ENCODE assay signal across 23 cellular contexts in the genomic region with DNA sequence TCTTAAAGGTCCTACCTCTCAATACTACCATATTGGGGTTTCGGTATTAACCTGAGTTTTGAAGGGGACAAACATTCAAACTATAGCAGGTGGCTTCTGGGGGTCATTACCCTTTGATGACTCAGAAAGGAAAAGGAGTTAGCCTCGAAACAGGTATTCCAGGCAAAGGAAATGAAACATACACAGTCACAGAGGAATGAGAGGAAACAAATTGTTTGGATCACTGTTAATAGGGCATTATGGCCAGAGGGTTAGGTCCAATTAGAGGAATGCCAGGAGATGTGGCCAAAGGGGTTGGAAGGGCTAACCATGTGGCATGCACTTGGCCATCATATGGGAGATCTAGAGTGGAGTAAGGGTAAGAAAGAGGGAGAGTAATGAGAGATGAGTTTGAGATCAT. TPM values are rescaled to one million over a fixed set of nuclear protein-coding genes. Genes with fewer than 3 reads are reported as not detected.
A peak's percentile ranks its signal among the peaks of the same experiment; 100 is the strongest.
DNase-seq lines count a peak whose midpoint lies in the region; ATAC-seq and TF ChIP-seq lines count a peak whose summit lies in the region.
"Had no signal": no experiment of that assay in that cellular context is flagged by ENCODE, and none has a peak within 500 bp of the region (broad histone marks: within the 10 kb centered on the region; RNA-seq: fewer than 3 reads in every experiment).

No MANE protein-coding gene starts in this region.

- no peak overlapping the region for H4K8ac ChIP-seq in H9 (replicated peaks; ENCODE audit: insufficient read length, low read depth, low read length)
- H4K8ac ChIP-seq in mesendoderm (ENCODE audit: low read depth, low read length): no peak overlapping the region

- peaks cover 41% of the 10 kb centered on the region for H3K36me3 ChIP-seq in CD4-positive, CD25-positive, alpha-beta regulatory T cell (ENCODE audit: control insufficient read depth, insufficient read depth, low read length)
- peaks cover 2% of the 10 kb centered on the region for H3K36me3 ChIP-seq in mesendoderm (ENCODE audit: control insufficient read depth, insufficient read depth, low read length)

- no peak overlapping the region for H2BK20ac ChIP-seq in H9 (ENCODE audit: low read depth, low read length, poor library complexity, severe bottlenecking)

- no peak for TF ChIP-seq CTCF in H9 (conservative IDR thresholded peaks at IDR 0.05)

- no peak overlapping the region for H3K4me3 ChIP-seq in CD4-positive, CD25-positive, alpha-beta regulatory T cell (ENCODE audit: low read depth, low read length)
- no peak overlapping the region for H3K4me3 ChIP-seq in mesendoderm (ENCODE audit: low read length)
- H3K4me3 ChIP-seq: BLaER1 treated with 17β-estradiol and CSF1 and Interleukin-3, amounts not matched to agents 10 nM and 100 nM; MG63 had no signal

- no peak overlapping the region for H3K56ac ChIP-seq in H9 (ENCODE audit: insufficient read length, low read depth, low read length)
- no peak overlapping the region for H3K56ac ChIP-seq in mesendoderm (ENCODE audit: low read length)

- H3K4me1 Mint-ChIP-seq in CD4-positive, CD25-positive, alpha-beta regulatory T cell: peaks cover 11 to 24% (median 17%) of the 10 kb centered on the region in 4 donors
- H3K4me1 Mint-ChIP-seq in H9: peaks cover 7% of the 10 kb centered on the region in 2 experiments
- peaks cover 18% of the 10 kb centered on the region for H3K4me1 Mint-ChIP-seq in activated T-helper 17 cell treated with anti-CD3 and anti-CD28 coated beads, Interleukin-2, amount 50 U/mL, for 72 hours

- H3K27ac Mint-ChIP-seq in CD4-positive, CD25-positive, alpha-beta regulatory T cell: peak overlapping the region; percentile 2 to 76 (median 51)
- H3K27ac Mint-ChIP-seq in H9: peak overlapping the region in 2 of 3 experiments; percentile 8 to 34; a peak in 3 of 7 replicates
- peak overlapping the region; percentile 55 for H3K27ac Mint-ChIP-seq in activated T-helper 17 cell treated with anti-CD3 and anti-CD28 coated beads, Interleukin-2, amount 50 U/mL, for 72 hours

- H2BK15ac ChIP-seq in H9 (ENCODE audit: low read depth, low read length) (no peak overlapping the region), mesendoderm (replicated peaks; ENCODE audit: low read depth) (no peak overlapping the region)

- no peak overlapping the region for H2AFZ ChIP-seq in H9 (ENCODE audit: low read length)

- no peaks in the 10 kb centered on the region for H3K9me3 Mint-ChIP-seq in CD4-positive, CD25-positive, alpha-beta regulatory T cell
- no peaks in the 10 kb centered on the region for H3K9me3 Mint-ChIP-seq in H9
- H3K9me3 Mint-ChIP-seq in activated T-helper 17 cell treated with anti-CD3 and anti-CD28 coated beads, Interleukin-2, amount 50 U/mL, for 72 hours: no peaks in the 10 kb centered on the region
- H3K9me3 Mint-ChIP-seq: CD8-positive, alpha-beta memory T cell had no signal

- H3K27ac ChIP-seq in CD4-positive, CD25-positive, alpha-beta regulatory T cell (ENCODE audit: insufficient read depth, low read length, poor library complexity, severe bottlenecking): no peak overlapping the region
- H3K27ac ChIP-seq in H9 (ENCODE audit: insufficient read length, low read depth, low read length) (no peak overlapping the region), mesendoderm (ENCODE audit: low read depth, low read length) (no peak overlapping the region)
- H3K27ac ChIP-seq: BLaER1 treated with 17β-estradiol and CSF1 and Interleukin-3, amounts not matched to agents 10 nM and 100 nM; RWPE1 had no signal

- no peak overlapping the region for H3K14ac ChIP-seq in H9 (ENCODE audit: insufficient read depth, low read length)

- no peak overlapping the region for H2BK12ac ChIP-seq in H9 (ENCODE audit: insufficient read length, low read depth, low read length)

- no peaks in the 10 kb centered on the region for H3K4me1 ChIP-seq in CD4-positive, CD25-positive, alpha-beta regulatory T cell (ENCODE audit: control insufficient read depth, insufficient read depth, low read length, poor library complexity, severe bottlenecking)
- no peaks in the 10 kb centered on the region for H3K4me1 ChIP-seq in H9 (ENCODE audit: insufficient read depth, low read length)
- H3K4me1 ChIP-seq in mesendoderm (ENCODE audit: control insufficient read depth, low read depth, low read length): no peaks in the 10 kb centered on the region
- H3K4me1 ChIP-seq: BLaER1 treated with 17β-estradiol and CSF1 and Interleukin-3, amounts not matched to agents 10 nM and 100 nM had no signal

- no peaks in the 10 kb centered on the region for H3K79me2 ChIP-seq in H9 (ENCODE audit: insufficient read depth, low read length)
- H3K79me2 ChIP-seq in mesendoderm (ENCODE audit: control insufficient read depth, insufficient read depth, low read length): no peaks in the 10 kb centered on the region

- H4K20me1 ChIP-seq in H9 (ENCODE audit: control insufficient read depth, insufficient read depth, insufficient read length): no peaks in the 10 kb centered on the region

- no peaks in the 10 kb centered on the region for H3K9me3 ChIP-seq in CD4-positive, CD25-positive, alpha-beta regulatory T cell (ENCODE audit: control insufficient read depth in 2 of 2, low read length in 2 of 2)
- H3K9me3 ChIP-seq in H9 (ENCODE audit: control insufficient read depth, low read depth, low read length): no peaks in the 10 kb centered on the region
- H3K9me3 ChIP-seq: BLaER1 treated with 17β-estradiol and CSF1 and Interleukin-3, amounts not matched to agents 10 nM and 100 nM; MG63 had no signal

- no peak overlapping the region for H3K4me2 ChIP-seq in H9 (ENCODE audit: insufficient read depth, insufficient read length, low read length)
- H3K4me2 ChIP-seq in mesendoderm (ENCODE audit: low read length): no peak overlapping the region
- H3K4me2 ChIP-seq: BLaER1 treated with 17β-estradiol and CSF1 and Interleukin-3, amounts not matched to agents 10 nM and 100 nM had no signal

- no peak overlapping the region for H3K18ac ChIP-seq in H9 (ENCODE audit: insufficient read length, low read depth, low read length)
- H3K18ac ChIP-seq in mesendoderm (ENCODE audit: low read length): no peak overlapping the region

- no peak overlapping the region for H2BK120ac ChIP-seq in H9 (ENCODE audit: low read depth, low read length, poor library complexity, severe bottlenecking)
- no peak overlapping the region for H2BK120ac ChIP-seq in mesendoderm (ENCODE audit: low read depth, low read length)

- H3K9ac ChIP-seq in H9 (ENCODE audit: extremely low read depth, insufficient read length, low read length) (no peak overlapping the region), mesendoderm (ENCODE audit: low read length) (no peak overlapping the region)
- H3K9ac ChIP-seq: BLaER1 treated with 17β-estradiol and CSF1 and Interleukin-3, amounts not matched to agents 10 nM and 100 nM had no signal

- WGBS in H9 (ENCODE audit: extremely low coverage, insufficient read length, low lambda C conversion rate): no CpG with 5 or more reads among the region's 2 CpGs
- no CpG with 5 or more reads among the region's 2 CpGs for WGBS in mesendoderm (ENCODE audit: extremely low coverage, insufficient coverage, low lambda C conversion rate)

- H3K23ac ChIP-seq in H9 (ENCODE audit: insufficient read length, low read depth, low read length): no peak overlapping the region
- no peak overlapping the region for H3K23ac ChIP-seq in mesendoderm (ENCODE audit: low read length)

- H3K4me3 Mint-ChIP-seq in CD4-positive, CD25-positive, alpha-beta regulatory T cell: no peak overlapping the region
- no peak overlapping the region for H3K4me3 Mint-ChIP-seq in H9
- no peak overlapping the region for H3K4me3 Mint-ChIP-seq in activated T-helper 17 cell treated with anti-CD3 and anti-CD28 coated beads, Interleukin-2, amount 50 U/mL, for 72 hours
- H3K4me3 Mint-ChIP-seq: CD8-positive, alpha-beta memory T cell had no signal

- H3K23me2 ChIP-seq in H9 (ENCODE audit: insufficient read length, low read depth, low read length, poor library complexity, severe bottlenecking): no peaks in the 10 kb centered on the region

- ATAC-seq in CD4-positive, CD25-positive, alpha-beta regulatory T cell (ENCODE audit: low read depth in 2 of 2): no peak
- no peak for ATAC-seq in activated T-helper 17 cell treated with anti-CD3 and anti-CD28 coated beads, Interleukin-2, amount 50 U/mL, for 72 hours (replicated peaks)
- no peak for ATAC-seq in HG02623 (IDR thresholded peaks at IDR 0.05; ENCODE audit: unreplicated experiment)
- no peak for ATAC-seq in GM19455 (IDR thresholded peaks at IDR 0.05; ENCODE audit: unreplicated experiment)
- ATAC-seq in HG02884 (IDR thresholded peaks at IDR 0.05; ENCODE audit: unreplicated experiment): no peak
- ATAC-seq: Panc1 had no signal

- H3T11ph ChIP-seq in H9 (ENCODE audit: low read length): no peak overlapping the region

- H4K5ac ChIP-seq in H9 (ENCODE audit: insufficient read length, low read depth, low read length): no peak overlapping the region
- no peak overlapping the region for H4K5ac ChIP-seq in mesendoderm (ENCODE audit: low read length)

- no peak for DNase-seq in CD4-positive, CD25-positive, alpha-beta regulatory T cell
- no peak for DNase-seq in H9
- DNase-seq in lung microvascular endothelial cell (ENCODE audit: low read depth in 2 of 2): peak; percentile 21 to 26
- no peak for DNase-seq in mesendoderm
- DNase-seq: AML-193; CD8-positive, alpha-beta memory T cell; DMS79 treated with DMSO at 0.1 percent for 48 hours; GF-D8; KBM-7; MG63; NCI-H1694 treated with DMSO at 0.1 percent for 48 hours; NCI-H2081; NCI-H2227 treated with DMSO at 0.1 percent for 48 hours; NCI-H526 treated with DMSO at 0.1 percent for 48 hours; SHP77 had no signal

- no peaks in the 10 kb centered on the region for H3K27me3 ChIP-seq in CD4-positive, CD25-positive, alpha-beta regulatory T cell (ENCODE audit: control insufficient read depth, insufficient read depth, low read length)
- H3K27me3 ChIP-seq in H9 (ENCODE audit: insufficient read depth, low read length) (no peaks in the 10 kb centered on the region), mesendoderm (ENCODE audit: insufficient read depth, low read length, poor library complexity) (no peaks in the 10 kb centered on the region)
- H3K27me3 ChIP-seq: BLaER1 treated with 17β-estradiol and CSF1 and Interleukin-3, amounts not matched to agents 10 nM and 100 nM; MG63 had no signal

- H2BK5ac ChIP-seq in H9 (ENCODE audit: insufficient read length, low read length) (no peak overlapping the region), mesendoderm (ENCODE audit: low read length) (no peak overlapping the region)

- H3K4ac ChIP-seq in H9 (ENCODE audit: low read depth, low read length) (no peak overlapping the region), mesendoderm (ENCODE audit: low read depth, low read length) (no peak overlapping the region)

- H3K79me1 ChIP-seq in H9 (ENCODE audit: insufficient read depth, low read depth, low read length, poor library complexity, severe bottlenecking) (no peaks in the 10 kb centered on the region), mesendoderm (ENCODE audit: low read length) (peaks cover 5% of the 10 kb centered on the region)

- H3K27me3 Mint-ChIP-seq in CD4-positive, CD25-positive, alpha-beta regulatory T cell: no peaks in the 10 kb centered on the region
- H3K27me3 Mint-ChIP-seq in H9 (ENCODE audit: low read depth): no peaks in the 10 kb centered on the region
- no peaks in the 10 kb centered on the region for H3K27me3 Mint-ChIP-seq in activated T-helper 17 cell treated with anti-CD3 and anti-CD28 coated beads, Interleukin-2, amount 50 U/mL, for 72 hours
- H3K27me3 Mint-ChIP-seq: CD8-positive, alpha-beta memory T cell had no signal

- no peak overlapping the region for H2AK5ac ChIP-seq in H9 (ENCODE audit: insufficient read length, low read length)
- no peak overlapping the region for H2AK5ac ChIP-seq in mesendoderm (ENCODE audit: low read length)

- no peak overlapping the region for H4K91ac ChIP-seq in H9 (ENCODE audit: insufficient read length, low read depth, low read length)

- peaks cover 53% of the 10 kb centered on the region for H3K36me3 Mint-ChIP-seq in CD4-positive, CD25-positive, alpha-beta regulatory T cell
- H3K36me3 Mint-ChIP-seq in H9 (ENCODE audit: insufficient read depth in 1 of 3, low read depth in 3 of 3): peaks cover 23 to 59% (median 38%) of the 10 kb centered on the region in 3 experiments
- H3K36me3 Mint-ChIP-seq in activated T-helper 17 cell treated with anti-CD3 and anti-CD28 coated beads, Interleukin-2, amount 50 U/mL, for 72 hours (ENCODE audit: low read depth): peaks cover 94% of the 10 kb centered on the region

RNA-seq across cellular contexts. Expression of a gene that starts 23.9 kb away (rescaled TPM):
- total RNA-seq in CD4-positive, CD25-positive, alpha-beta regulatory T cell: 0.67 TPM
- under 1 TPM in 2 of 4 donors, not detected in 2; 0.16 to 0.26 TPM for polyA plus RNA-seq in CD4-positive, CD25-positive, alpha-beta regulatory T cell
- total RNA-seq in H9 (2021) (0.07 TPM in 1 of 2 replicates, not detected in the other), lung microvascular endothelial cell (under 0.01 TPM in 1 of 2 replicates, not detected in the other)
- 1 to 10 TPM; 1.7 to 4.3 TPM for total RNA-seq in activated T-helper 17 cell treated with anti-CD3 and anti-CD28 coated beads, Interleukin-2, amount 50 U/mL, for 72 hours
- polyA plus RNA-seq in mesendoderm (2013, experiment 1 of 2): 0.03 TPM
- 0.03 TPM for polyA plus RNA-seq in mesendoderm (2013, experiment 2 of 2)
- total RNA-seq: NCI-H460 had no signal

RNA-seq across cellular contexts. Expression of a gene that starts 47.5 kb away (rescaled TPM):
- 77.9 TPM for total RNA-seq in CD4-positive, CD25-positive, alpha-beta regulatory T cell
- polyA plus RNA-seq in CD4-positive, CD25-positive, alpha-beta regulatory T cell: 10 to 100 TPM; 41.4 to 62.6 (median 53.8) TPM
- 49.9 and 50.6 TPM in 2 replicates for total RNA-seq in H9 (2021)
- total RNA-seq in activated T-helper 17 cell treated with anti-CD3 and anti-CD28 coated beads, Interleukin-2, amount 50 U/mL, for 72 hours: 10 to 100 TPM; 34.3 to 43.6 TPM
- total RNA-seq in lung microvascular endothelial cell: 14.2 and 23.6 TPM in 2 replicates
- polyA plus RNA-seq in mesendoderm (2013, experiment 1 of 2): 52.1 TPM
- polyA plus RNA-seq in mesendoderm (2013, experiment 2 of 2): 53.8 TPM

Comparison
In these comparisons a context has a peak if more than half of its experiments do, and no peak if none do; other contexts are left out.
1. DNase-seq: peak in lung microvascular endothelial cell (2 of 2); none in CD4-positive, CD25-positive, alpha-beta regulatory T cell (0 of 3), H9 (single experiment) and mesendoderm (single experiment).
2. Peak in every context shown above with its lines, with median percentiles within 50 percentile points of each other: H3K27ac Mint-ChIP-seq.